Comparison of ENCODE assay signal across 19 cellular contexts in the genomic region with DNA sequence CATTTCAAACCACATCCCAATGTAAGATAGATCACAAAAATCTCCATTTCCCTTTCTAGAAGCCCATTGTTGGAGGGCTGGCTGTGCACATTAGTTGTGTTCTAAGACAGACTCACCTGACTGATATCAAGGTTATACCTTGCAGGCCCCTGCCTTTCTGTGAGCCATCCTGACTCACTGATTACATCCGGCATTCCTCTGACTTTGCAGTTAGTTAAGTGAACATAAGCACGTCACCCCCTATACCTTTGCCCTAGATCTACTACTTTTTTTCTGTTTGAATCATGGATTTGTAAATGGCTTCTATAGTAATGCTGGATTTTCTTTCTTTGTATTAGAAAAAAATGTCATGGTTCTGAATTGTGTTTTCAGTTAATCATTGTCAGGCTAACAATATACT.
DNase-seq lines count a peak whose midpoint lies in the region; ATAC-seq, FAIRE-seq and TF ChIP-seq lines count a peak whose summit lies in the region.
"Had no signal": no experiment of that assay in that cellular context is flagged by ENCODE, and none has a peak within 500 bp of the region (broad histone marks: within the 10 kb centered on the region; RNA-seq: fewer than 3 reads in every experiment).

No MANE protein-coding gene starts in this region.

- H3K4me3 Mint-ChIP-seq in astrocyte (ENCODE audit: unreplicated experiment), result no peak overlapping the region
- H3K4me3 Mint-ChIP-seq: IgD-negative memory B cell; naive thymus-derived CD8-positive, alpha-beta T cell had no signal

- intact Hi-C loops in A673 (cut with micrococcal nuclease; ENCODE audit: unreplicated experiment), result no loop called here

- POLR2A ChIA-PET in A673 (lab: Charles Lee; ENCODE audit: low non-redundant PET), result no interaction called here

- no peak overlapping the region for H3K27ac Mint-ChIP-seq in astrocyte (ENCODE audit: unreplicated experiment)
- H3K27ac Mint-ChIP-seq: IgD-negative memory B cell had no signal

- peak overlapping the region; percentile 22 for H3K4me2 ChIP-seq in astrocyte (ENCODE audit: low read length)

- no peaks in the 10 kb centered on the region for H3K4me1 Mint-ChIP-seq in astrocyte (ENCODE audit: low read depth, unreplicated experiment)
- H3K4me1 Mint-ChIP-seq: IgD-negative memory B cell; naive thymus-derived CD8-positive, alpha-beta T cell had no signal

- ATAC-seq in GM18517 (IDR thresholded peaks at IDR 0.05; ENCODE audit: unreplicated experiment), result no peak
- ATAC-seq: left lobe of liver; naive thymus-derived CD8-positive, alpha-beta T cell had no signal

- TF ChIP-seq CTCF in astrocyte (IDR thresholded peaks at IDR 0.05; ENCODE audit: insufficient read depth, low read depth, low read length), result no peak
- TF ChIP-seq CTCF in A673 (conservative IDR thresholded peaks at IDR 0.05; ENCODE audit: low read depth, low read length), result no peak

- H3K9me3 ChIP-seq in astrocyte (ENCODE audit: insufficient read depth, low read depth, low read length), result no peaks in the 10 kb centered on the region
- no peaks in the 10 kb centered on the region for H3K9me3 ChIP-seq in A673 (ENCODE audit: low read depth, low read length, poor library complexity, severe bottlenecking)
- H3K9me3 ChIP-seq: Peyer's patch, right lobe of liver had no signal

- peaks cover 10% of the 10 kb centered on the region for H3K36me3 Mint-ChIP-seq in astrocyte (ENCODE audit: low read depth, unreplicated experiment)

- no peak for FAIRE-seq in astrocyte (lab: Jason Lieb, UNC)

- no peaks in the 10 kb centered on the region for H3K27me3 Mint-ChIP-seq in astrocyte (ENCODE audit: low read depth, unreplicated experiment)
- H3K27me3 Mint-ChIP-seq: IgD-negative memory B cell; naive thymus-derived CD8-positive, alpha-beta T cell had no signal

- no peaks in the 10 kb centered on the region for H3K27me3 ChIP-seq in astrocyte (ENCODE audit: insufficient read depth, low read length)
- H3K27me3 ChIP-seq in A673 (replicated peaks; ENCODE audit: insufficient read depth, low read depth, low read length, poor library complexity), result no peaks in the 10 kb centered on the region
- H3K27me3 ChIP-seq: Peyer's patch, right lobe of liver had no signal

- no peak overlapping the region for H3K27ac ChIP-seq in astrocyte (ENCODE audit: low read depth, low read length)
- no peak overlapping the region for H3K27ac ChIP-seq in A673 (ENCODE audit: low read depth, low read length, poor library complexity, severe bottlenecking)
- H3K27ac ChIP-seq: right lobe of liver had no signal

- CTCF ChIA-PET in A673 (lab: Charles Lee), result no interaction called here

- H3K9ac ChIP-seq in astrocyte (ENCODE audit: low read length), result no peak overlapping the region

- no peaks in the 10 kb centered on the region for H3K9me3 Mint-ChIP-seq in astrocyte (ENCODE audit: unreplicated experiment)
- H3K9me3 Mint-ChIP-seq: IgD-negative memory B cell; naive thymus-derived CD8-positive, alpha-beta T cell had no signal

- no peaks in the 10 kb centered on the region for H3K79me2 ChIP-seq in astrocyte (ENCODE audit: insufficient read depth, low read length)

- DNase-seq in HS-5 (ENCODE audit: low read depth) (peak; percentile 15), astrocyte (ENCODE audit: low read depth) (peak; percentile 72), islet precursor cell (peak; percentile 67), ureter (ENCODE audit: low spot score) (peak; percentile 60), A673 (ENCODE audit: low spot score) (no peak)
- no peak for DNase-seq in activated CD4-positive, alpha-beta T cell treated with anti-CD3 and anti-CD28 coated beads for 1 hour
- DNase-seq: activated CD4-positive, alpha-beta T cell treated with anti-CD3 and anti-CD28 coated beads for 48 hours; activated T-cell treated with anti-CD3 and anti-CD28 coated beads, Interleukin-2, amount 50 U/mL, for 1 hour; aorta; effector CD8-positive, alpha-beta T cell; naive thymus-derived CD8-positive, alpha-beta T cell; NCI-H446; right lobe of liver; stimulated activated naive CD4-positive, alpha-beta T cell treated with Interleukin-2 at 50 U/mL for 16 hours; T-helper 1 cell had no signal

- H3K4me3 ChIP-seq in astrocyte (ENCODE audit: insufficient read depth, low read depth, low read length), result no peak overlapping the region
- no peak overlapping the region for H3K4me3 ChIP-seq in A673 (ENCODE audit: low read depth, low read length, poor library complexity, severe bottlenecking)
- H3K4me3 ChIP-seq: Peyer's patch, right lobe of liver had no signal

- H3K36me3 ChIP-seq in astrocyte (ENCODE audit: insufficient read depth, low read length), result peaks cover 10% of the 10 kb centered on the region
- no peaks in the 10 kb centered on the region for H3K36me3 ChIP-seq in A673 (ENCODE audit: insufficient read depth, low read length, poor library complexity, severe bottlenecking)

- BruUV-seq in A673 (replicated peaks; lab: Mats Ljungman, UMichigan), result no TSS peak

- H3K4me1 ChIP-seq in astrocyte (ENCODE audit: insufficient read depth, low read length), result peaks cover 3% of the 10 kb centered on the region
- no peaks in the 10 kb centered on the region for H3K4me1 ChIP-seq in A673 (ENCODE audit: insufficient read depth, low read length, poor library complexity, severe bottlenecking)

- no peaks in the 10 kb centered on the region for H4K20me1 ChIP-seq in astrocyte (ENCODE audit: insufficient read depth, low read length)

- no peak overlapping the region for H2AFZ ChIP-seq in astrocyte (ENCODE audit: low read depth, low read length)

Comparison
In these comparisons a context has a peak if more than half of its experiments do, and no peak if none do; other contexts are left out.
1. DNase-seq: peak in HS-5 (single experiment), astrocyte (single experiment), islet precursor cell (single experiment) and ureter (single experiment); none in A673 (single experiment) and activated CD4-positive, alpha-beta T cell treated with anti-CD3 and anti-CD28 coated beads for 1 hour (single experiment).